ENCODE assay signal across 11 cellular contexts in genomic region chr10:70967591-70968588, GRCh38.
A peak's percentile ranks its signal among the peaks of the same experiment; 100 is the strongest.
DNase-seq lines count a peak whose midpoint lies in the region; ATAC-seq, FAIRE-seq and TF ChIP-seq lines count a peak whose summit lies in the region.
"Had no signal": no experiment of that assay in that cellular context is flagged by ENCODE, and none has a peak within 500 bp of the region (broad histone marks: within the 10 kb centered on the region; RNA-seq: fewer than 3 reads in every experiment).

No MANE protein-coding gene starts in this region.

- ATAC-seq in GM19452 (IDR thresholded peaks at IDR 0.05; ENCODE audit: unreplicated experiment) (peak; percentile 71), GM18520 (IDR thresholded peaks at IDR 0.05; ENCODE audit: unreplicated experiment) (no peak), GM18505 (IDR thresholded peaks at IDR 0.05; ENCODE audit: unreplicated experiment) (no peak)
- ATAC-seq: esophagus mucosa had no signal

- peaks cover 0 to 6% of the 10 kb centered on the region in 2 experiments; a peak in 2 of 4 replicates for H3K9me3 ChIP-seq in H1 (ENCODE audit: insufficient read depth in 2 of 2, low read depth in 1 of 2, low read length in 1 of 2)
- H3K9me3 ChIP-seq in tibial nerve = peaks cover 0 to 24% (median 3%) of the 10 kb centered on the region in 4 donors

- H3K4me3 ChIP-seq in H1 (ENCODE audit: extremely low read depth in 1 of 4, insufficient read depth in 2 of 4, low read depth in 3 of 4, low read length in 4 of 4) = no peak overlapping the region
- H3K4me3 ChIP-seq in tibial nerve = no peak overlapping the region

- H3K4me1 ChIP-seq in H1 (replicated peaks in 1 of 4; ENCODE audit: control insufficient read depth in 3 of 4, insufficient read depth in 4 of 4, low read length in 3 of 4) (peaks cover 6 to 10% (median 8%) of the 10 kb centered on the region in 4 experiments; a peak in 6 of 7 replicates), tibial nerve (no peaks in the 10 kb centered on the region)

- no peak overlapping the region for H2BK15ac ChIP-seq in H1 (ENCODE audit: low read length)

- H3K4me2 ChIP-seq in H1 (ENCODE audit: insufficient read depth in 1 of 2, low read depth in 2 of 2, low read length in 2 of 2) = no peak overlapping the region

- TF ChIP-seq POLR2A in H1 (IDR thresholded peaks at IDR 0.05; ENCODE audit: control extremely low read depth in 1 of 2, low read depth in 2 of 2, low read length in 2 of 2) = no peak
- TF ChIP-seq POLR2A in tibial nerve (IDR thresholded peaks at IDR 0.05) = no peak
- TF ChIP-seq POLR2A in GM18505 (IDR thresholded peaks at IDR 0.05; ENCODE audit: borderline replicate concordance, extremely low read depth, insufficient read depth, insufficient read length) = no peak

- 79% methylated on average over 15 of the region's 15 CpGs; no CpG with 5 or more reads in 1 of the 2 experiments for WGBS in H1 (ENCODE audit: extremely low coverage in 1 of 2, insufficient coverage in 1 of 2, insufficient read length in 1 of 2, insufficient replicate concordance in 2 of 2, low coverage in 1 of 2, low lambda C conversion rate in 2 of 2, missing lambda C conversion rate in 1 of 2), 2 experiments
- 55 to 58% methylated on average over 13 to 15 of the region's 15 CpGs for WGBS in tibial nerve, 2 donors

- H3K4ac ChIP-seq in H1 (replicated peaks; ENCODE audit: insufficient read length, low read depth, low read length) = no peak overlapping the region

- H3K23ac ChIP-seq in H1 (ENCODE audit: insufficient read length) = no peak overlapping the region

- H2BK120ac ChIP-seq in H1 (replicated peaks; ENCODE audit: low read depth, low read length) = no peak overlapping the region

- no peaks in the 10 kb centered on the region for H4K20me1 ChIP-seq in H1 (replicated peaks in 1 of 2; ENCODE audit: control insufficient read depth in 1 of 2, insufficient read depth in 2 of 2, low read length in 2 of 2)

- TF ChIP-seq RAD21 in H1 (IDR thresholded peaks at IDR 0.05 in 1 of 2, conservative IDR thresholded peaks at IDR 0.05 in 1 of 2; ENCODE audit: low read depth in 2 of 2, low read length in 2 of 2) = no peak

- peaks cover 0 to 8% (median under 1%) of the 10 kb centered on the region in 4 experiments; a peak in 1 of 7 replicates for H3K27me3 ChIP-seq in H1 (replicated peaks in 1 of 4; ENCODE audit: control insufficient read depth in 3 of 4, extremely low read depth in 1 of 4, insufficient read depth in 3 of 4, low read length in 3 of 4)
- H3K27me3 ChIP-seq in tibial nerve = no peaks in the 10 kb centered on the region

- peak; percentile 42 for DNase-seq in DMS53 treated with DMSO at 0.1 percent for 48 hours (lab: John Stamatoyannopoulos, UW; ENCODE audit: unreplicated experiment)
- peak; percentile 50 for DNase-seq in LHCN-M2 (ENCODE audit: low read depth)
- no peak for DNase-seq in H1 (ENCODE audit: low read depth in 1 of 2, low spot score in 2 of 2)
- DNase-seq in tibial nerve (ENCODE audit: low spot score in 2 of 2) = no peak
- DNase-seq in NCI-H1694 treated with DMSO at 0.1 percent for 48 hours (lab: John Stamatoyannopoulos, UW) = no peak
- DNase-seq: activated naive CD8-positive, alpha-beta T cell treated with anti-CD3 and anti-CD28 coated beads, Interleukin-2, amount 10 ng/mL, durations not matched to agents 7 days and 5 days had no signal

- no peak overlapping the region for H3K56ac ChIP-seq in H1 (replicated peaks; ENCODE audit: insufficient read length, low read depth, low read length)

- H3K36me3 ChIP-seq in H1 (ENCODE audit: control insufficient read depth in 2 of 4, insufficient read depth in 4 of 4, low read length in 3 of 4) = no peaks in the 10 kb centered on the region
- no peaks in the 10 kb centered on the region for H3K36me3 ChIP-seq in tibial nerve

- CTCF ChIA-PET in H1 (lab: Charles Lee; ENCODE audit: partially characterized antibody) = interaction anchor here (0.7 to 2.8 kb wide), 5 partner anchors 12 to 346 kb away, joined by 3 to 14 read pairs (median 5); no protein-coding TSS in a partner anchor

- TF ChIP-seq CTCF in H1 (IDR thresholded peaks at IDR 0.05; ENCODE audit: control extremely low read depth in 1 of 3, insufficient read depth in 1 of 3, low read depth in 1 of 3, low read length in 3 of 3) (no peak), tibial nerve (IDR thresholded peaks at IDR 0.05) (no peak)

- peak overlapping the region; percentile 75 for H2BK12ac ChIP-seq in H1 (ENCODE audit: low read depth, low read length)

- no peak overlapping the region for H2AFZ ChIP-seq in H1 (ENCODE audit: low read length)

- no peak overlapping the region for H4K91ac ChIP-seq in H1 (replicated peaks; ENCODE audit: insufficient read length, low read length)

- no peak overlapping the region for H3K14ac ChIP-seq in H1 (ENCODE audit: insufficient read length)

- H2BK20ac ChIP-seq in H1 (ENCODE audit: low read length) = no peak overlapping the region

- TF ChIP-seq EP300 in H1 (IDR thresholded peaks at IDR 0.05; ENCODE audit: borderline replicate concordance in 1 of 2, low read depth in 2 of 2, low read length in 2 of 2) (no peak), tibial nerve (IDR thresholded peaks at IDR 0.05) (no peak)

- H3K9ac ChIP-seq in H1 (replicated peaks in 1 of 4; ENCODE audit: extremely low read depth in 1 of 4, low read depth in 3 of 4, low read length in 3 of 4) = no peak overlapping the region

- no peak overlapping the region for H3K18ac ChIP-seq in H1 (ENCODE audit: extremely low read depth, low read length)

- FAIRE-seq in H1 (lab: Jason Lieb, UNC) = no peak

- H2AK5ac ChIP-seq in H1 (ENCODE audit: low read depth, low read length) = no peak overlapping the region

- POLR2A ChIA-PET in H1 (lab: Charles Lee; ENCODE audit: partially characterized antibody) = no interaction called here

- H4K5ac ChIP-seq in H1 (ENCODE audit: insufficient read length, low read depth, low read length) = no peak overlapping the region

- H3K27ac ChIP-seq in H1 (ENCODE audit: low read depth, low read length) (no peak overlapping the region), tibial nerve (no peak overlapping the region)
- H3K27ac ChIP-seq: VCaP had no signal

- H2BK5ac ChIP-seq in H1 (ENCODE audit: low read depth, low read length) = no peak overlapping the region

- no peaks in the 10 kb centered on the region for H3K79me1 ChIP-seq in H1 (ENCODE audit: low read depth, low read length)

- no peak overlapping the region for H4K8ac ChIP-seq in H1 (ENCODE audit: extremely low read depth, insufficient read depth, low read length)

- H3K79me2 ChIP-seq in H1 (ENCODE audit: control insufficient read depth in 1 of 2, insufficient read depth in 2 of 2, low read length in 2 of 2) = no peaks in the 10 kb centered on the region; a peak in 1 of 4 replicates

- H3K23me2 ChIP-seq in H1 (ENCODE audit: low read depth, low read length) = no peaks in the 10 kb centered on the region

TF ChIP-seq in H1, 55 proteins besides CTCF, POLR2A, EP300 and RAD21:
- TF ChIP-seq SAP30 (IDR thresholded peaks at IDR 0.05; ENCODE audit: insufficient read depth, insufficient replicate concordance, low read length) (no peak), HDAC6 (IDR thresholded peaks at IDR 0.05; ENCODE audit: low read depth, low read length) (no peak), TCF12 (IDR thresholded peaks at IDR 0.05; ENCODE audit: low read depth, low read length) (no peak), PHF8 (conservative IDR thresholded peaks at IDR 0.05; ENCODE audit: low read depth, low read length) (no peak), EGR1 (IDR thresholded peaks at IDR 0.05; ENCODE audit: borderline replicate concordance, low read depth, low read length) (no peak), RXRA (IDR thresholded peaks at IDR 0.05; ENCODE audit: insufficient read depth, low read depth, low read length) (0 out of 2 replicates have a peak, but pooled peaks have one; percentile 69), YY1 (IDR thresholded peaks at IDR 0.05; ENCODE audit: low read depth, low read length) (no peak), NANOG (IDR thresholded peaks at IDR 0.05; ENCODE audit: insufficient read depth, low read depth, low read length, poor library complexity, severe bottlenecking) (no peak), SUZ12 (IDR thresholded peaks at IDR 0.05; ENCODE audit: low read length) (no peak), KDM5A (IDR thresholded peaks at IDR 0.05; ENCODE audit: low read length) (no peak), GTF2F1 (IDR thresholded peaks at IDR 0.05; ENCODE audit: borderline replicate concordance, low read depth, low read length) (no peak), KDM4A (IDR thresholded peaks at IDR 0.05; ENCODE audit: low read depth, low read length, severe bottlenecking) (no peak), HDAC2 (IDR thresholded peaks at IDR 0.05; ENCODE audit: borderline replicate concordance in 1 of 2, low read depth in 2 of 2, low read length in 2 of 2) (no peak), POLR2AphosphoS5 (IDR thresholded peaks at IDR 0.05; ENCODE audit: low read depth, low read length) (0 out of 2 replicates have a peak, but pooled peaks have one; percentile 33)

Comparison
In these comparisons a context has a peak if more than half of its experiments do, and no peak if none do; other contexts are left out.
1. DNase-seq: peak in DMS53 treated with DMSO at 0.1 percent for 48 hours (single experiment) and LHCN-M2 (single experiment); none in H1 (0 of 2), tibial nerve (0 of 2) and NCI-H1694 treated with DMSO at 0.1 percent for 48 hours (single experiment).